In genomic region chr22:48734359-48734758, GRCh38 we compare ENCODE assay signal across 22 cellular contexts.
"Had no signal": no experiment of that assay in that cellular context is flagged by ENCODE, and none has a peak within 500 bp of the region (broad histone marks: within the 10 kb centered on the region; RNA-seq: fewer than 3 reads in every experiment).

No MANE protein-coding gene starts in this region.

- H3K9me3 ChIP-seq: gastrocnemius medialis, pancreas, tibial artery, upper lobe of left lung, uterus had no signal

- H3K27ac ChIP-seq: dorsolateral prefrontal cortex, gastrocnemius medialis, pancreas, stomach, tibial artery, upper lobe of left lung, uterus had no signal

- H3K4me1 Mint-ChIP-seq: nephron; stimulated activated effector memory CD8-positive, alpha-beta T cell treated with anti-CD3 and anti-CD28 coated beads, Interleukin-12 subunit alpha, Interleukin-12 subunit beta, amount 100 ng/mL, for 72 hours had no signal

- H3K4me3 ChIP-seq: dorsolateral prefrontal cortex, gastrocnemius medialis, pancreas, smooth muscle cell, stomach, tibial artery, upper lobe of left lung, uterus had no signal

- H3K27ac Mint-ChIP-seq: nephron; progenitor cell of endocrine pancreas; stimulated activated effector memory CD8-positive, alpha-beta T cell treated with anti-CD3 and anti-CD28 coated beads, Interleukin-12 subunit alpha, Interleukin-12 subunit beta, amount 100 ng/mL, for 72 hours had no signal

- H3K4me1 ChIP-seq: gastrocnemius medialis, pancreas, stomach, tibial artery, upper lobe of left lung, uterus had no signal

- DNase-seq: caudate nucleus; cerebellar nuclear complex; effector CD4-positive, alpha-beta T cell; gastrocnemius medialis; occipital lobe; stimulated activated CD4-positive, alpha-beta T cell treated with anti-CD3 and anti-CD28 coated beads, Interleukin-2, amount 100 ng/mL, for 24 hours; stimulated activated CD4-positive, alpha-beta T cell treated with anti-CD3 and anti-CD28 coated beads, Interleukin-4, amount 100 ng/mL, for 24 hours; stimulated activated naive CD4-positive, alpha-beta T cell treated with Interleukin-2 at 50 U/mL for 16 hours; stomach; tibial artery; uterus had no signal

- ATAC-seq: gastrocnemius medialis; left lobe of liver; pancreas; sciatic nerve; stimulated activated effector memory CD8-positive, alpha-beta T cell treated with anti-CD3 and anti-CD28 coated beads, Interleukin-12 subunit alpha, Interleukin-12 subunit beta, amount 100 ng/mL, for 72 hours had no signal

- H3K36me3 Mint-ChIP-seq: stimulated activated effector memory CD8-positive, alpha-beta T cell treated with anti-CD3 and anti-CD28 coated beads, Interleukin-12 subunit alpha, Interleukin-12 subunit beta, amount 100 ng/mL, for 72 hours had no signal

- H3K9me3 Mint-ChIP-seq: nephron; stimulated activated effector memory CD8-positive, alpha-beta T cell treated with anti-CD3 and anti-CD28 coated beads, Interleukin-12 subunit alpha, Interleukin-12 subunit beta, amount 100 ng/mL, for 72 hours had no signal

- FAIRE-seq: colon, keratinocyte, pancreas had no signal

- H3K36me3 ChIP-seq: gastrocnemius medialis, pancreas, stomach, tibial artery, upper lobe of left lung, uterus had no signal

- H3K27me3 Mint-ChIP-seq: progenitor cell of endocrine pancreas had no signal

- H3K4me3 Mint-ChIP-seq: nephron; stimulated activated effector memory CD8-positive, alpha-beta T cell treated with anti-CD3 and anti-CD28 coated beads, Interleukin-12 subunit alpha, Interleukin-12 subunit beta, amount 100 ng/mL, for 72 hours had no signal

- H3K4me2 ChIP-seq: smooth muscle cell had no signal

- H3K27me3 ChIP-seq: dorsolateral prefrontal cortex, gastrocnemius medialis, pancreas, stomach, tibial artery, upper lobe of left lung, uterus had no signal
